Comparison of ENCODE assay signal across 2 cellular contexts in the genomic region with DNA sequence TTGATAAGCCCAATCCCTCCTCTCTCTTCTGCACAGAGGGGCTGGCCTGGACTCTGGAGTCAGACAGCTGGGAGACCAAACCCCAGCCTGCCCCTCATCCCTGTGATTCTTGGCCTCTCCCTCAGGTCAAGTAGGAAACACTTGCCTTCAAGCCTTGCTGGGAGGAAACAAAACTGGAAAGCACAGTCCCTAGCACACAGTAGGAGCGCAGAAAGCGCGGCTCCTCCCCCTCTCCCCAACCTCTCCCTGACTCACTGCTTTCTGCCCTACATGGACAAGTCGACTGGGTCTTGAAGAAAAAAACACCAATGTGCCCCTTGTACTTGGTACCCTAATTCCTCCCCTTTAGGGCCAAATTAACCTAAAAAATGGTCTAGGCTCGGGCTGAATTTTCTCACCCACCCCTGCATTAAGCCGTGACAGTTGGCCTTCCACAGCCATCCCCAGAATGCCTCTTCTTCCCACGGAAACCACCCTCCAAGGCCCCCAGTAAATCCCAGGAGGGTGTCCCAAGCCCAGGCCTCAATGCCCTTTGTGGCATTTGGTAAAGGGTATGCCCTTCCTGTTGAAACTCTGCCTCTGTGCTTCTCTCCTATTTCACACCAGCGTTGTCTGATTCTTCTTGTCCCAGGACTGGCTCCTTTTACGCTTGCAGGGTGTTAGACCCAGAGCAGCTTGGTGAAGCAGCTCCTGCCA.
TF ChIP-seq lines count a peak whose summit lies in the region.

No MANE protein-coding gene starts in this region.

TF ChIP-seq in HepG2, 621 proteins besides CTCF, POLR2A, EP300 and RAD21:
- no peak for TF ChIP-seq MIER3 (CRISPR knock-in tag; IDR thresholded peaks at IDR 0.05; ENCODE audit: borderline replicate concordance)
- peak; percentile 79 for TF ChIP-seq ZKSCAN1 (IDR thresholded peaks at IDR 0.05; ENCODE audit: low read length)
TF ChIP-seq in HepG2: peak in this region for 1.

TF ChIP-seq in H1, 55 proteins besides CTCF, POLR2A, EP300 and RAD21:
- TF ChIP-seq, protein P1, sequence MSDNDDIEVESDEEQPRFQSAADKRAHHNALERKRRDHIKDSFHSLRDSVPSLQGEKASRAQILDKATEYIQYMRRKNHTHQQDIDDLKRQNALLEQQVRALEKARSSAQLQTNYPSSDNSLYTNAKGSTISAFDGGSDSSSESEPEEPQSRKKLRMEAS (IDR thresholded peaks at IDR 0.05) = no peak
- TF ChIP-seq CBX8 (IDR thresholded peaks at IDR 0.05; ENCODE audit: borderline replicate concordance, low read depth, low read length) (no peak), FOSL1 (IDR thresholded peaks at IDR 0.05; ENCODE audit: insufficient read depth, low read depth, low read length) (no peak), BACH1 (IDR thresholded peaks at IDR 0.05; ENCODE audit: low read length) (no peak), EGR1 (IDR thresholded peaks at IDR 0.05; ENCODE audit: borderline replicate concordance, low read depth, low read length) (no peak), TEAD4 (IDR thresholded peaks at IDR 0.05; ENCODE audit: low read depth, low read length) (no peak), ZNF274 (IDR thresholded peaks at IDR 0.05; ENCODE audit: borderline replicate concordance, extremely low read depth, low read length) (no peak), SAP30 (IDR thresholded peaks at IDR 0.05; ENCODE audit: insufficient read depth, insufficient replicate concordance, low read length) (no peak), HDAC6 (IDR thresholded peaks at IDR 0.05; ENCODE audit: low read depth, low read length) (no peak), SP4 (IDR thresholded peaks at IDR 0.05; ENCODE audit: low read length) (no peak), CREB1 (IDR thresholded peaks at IDR 0.05) (no peak), NRF1 (IDR thresholded peaks at IDR 0.05; ENCODE audit: low read depth, low read length) (no peak), USF2 (IDR thresholded peaks at IDR 0.05; ENCODE audit: low read length) (no peak), TAF7 (optimal IDR thresholded peaks at IDR 0.05; ENCODE audit: borderline replicate concordance, low read depth, low read length) (no peak), PHF8 (conservative IDR thresholded peaks at IDR 0.05; ENCODE audit: low read depth, low read length) (no peak), RNF2 (IDR thresholded peaks at IDR 0.05; ENCODE audit: borderline replicate concordance, low read depth, low read length, missing control alignments, poor library complexity, severe bottlenecking) (no peak), SRF (IDR thresholded peaks at IDR 0.05; ENCODE audit: low read depth, low read length) (no peak), SUZ12 (IDR thresholded peaks at IDR 0.05; ENCODE audit: low read length) (no peak), NANOG (IDR thresholded peaks at IDR 0.05; ENCODE audit: insufficient read depth, low read depth, low read length, poor library complexity, severe bottlenecking) (no peak)
- TF ChIP-seq, protein P2, sequence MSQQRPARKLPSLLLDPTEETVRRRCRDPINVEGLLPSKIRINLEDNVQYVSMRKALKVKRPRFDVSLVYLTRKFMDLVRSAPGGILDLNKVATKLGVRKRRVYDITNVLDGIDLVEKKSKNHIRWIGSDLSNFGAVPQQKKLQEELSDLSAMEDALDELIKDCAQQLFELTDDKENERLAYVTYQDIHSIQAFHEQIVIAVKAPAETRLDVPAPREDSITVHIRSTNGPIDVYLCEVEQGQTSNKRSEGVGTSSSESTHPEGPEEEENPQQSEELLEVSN (IDR thresholded peaks at IDR 0.05) = no peak
